26 cellular contexts compared by ENCODE assay signal in genomic region chr13:35876601-35877000, GRCh38.
"Had no signal": no experiment of that assay in that cellular context is flagged by ENCODE, and none has a peak within 500 bp of the region (broad histone marks: within the 10 kb centered on the region; RNA-seq: fewer than 3 reads in every experiment).

No MANE protein-coding gene starts in this region.

- H3K9me3 Mint-ChIP-seq: activated CD8-positive, alpha-beta T cell treated with anti-CD3 and anti-CD28 coated beads for 36 hours; mesothelial cell of epicardium; T-helper 2 cell treated with Interferon-gamma antibody and Interleukin-4, amounts not matched to agents 5 μg/mL and 100 μg/mL, for 36 hours had no signal

- H3K4me1 ChIP-seq: esophagus squamous epithelium, right lobe of liver, transverse colon had no signal

- H3K9me3 ChIP-seq: esophagus squamous epithelium, ovary, right lobe of liver, transverse colon had no signal

- H3K27me3 Mint-ChIP-seq: activated B cell treated with CpG ODN at 0.5 μM for 24 hours; activated CD8-positive, alpha-beta T cell treated with anti-CD3 and anti-CD28 coated beads for 36 hours; activated naive CD8-positive, alpha-beta T cell treated with anti-CD3 and anti-CD28 coated beads, Interleukin-2, amount 50 U/mL, for 24 hours; stimulated activated memory B cell treated with anti-CD40 and anti-IgM and Interleukin-4, amounts not matched to agents 10 μg/mL and 1 μg/mL and 100 μg/mL, for 72 hours; stimulated activated naive CD8-positive, alpha-beta T cell treated with anti-CD3 and anti-CD28 coated beads, Interleukin-15, amount 100 ng/mL, for 72 hours had no signal

- H3K36me3 Mint-ChIP-seq: activated naive CD4-positive, alpha-beta T cell treated with anti-CD3 and anti-CD28 coated beads, Interleukin-2, amount 50 U/mL, for 24 hours; mesothelial cell of epicardium; stimulated activated memory B cell treated with anti-CD40 and anti-IgM and Interleukin-4, amounts not matched to agents 10 μg/mL and 1 μg/mL and 100 μg/mL, for 72 hours had no signal

- H3K27ac ChIP-seq: cardiac muscle cell, esophagus squamous epithelium, ovary, right lobe of liver, transverse colon had no signal

- H3K4me3 Mint-ChIP-seq: activated B cell treated with CpG ODN at 0.5 μM for 24 hours; activated CD8-positive, alpha-beta T cell treated with anti-CD3 and anti-CD28 coated beads for 36 hours; activated naive CD4-positive, alpha-beta T cell treated with anti-CD3 and anti-CD28 coated beads, Interleukin-2, amount 50 U/mL, for 24 hours; activated naive CD8-positive, alpha-beta T cell treated with anti-CD3 and anti-CD28 coated beads, Interleukin-2, amount 50 U/mL, for 24 hours; mesothelial cell of epicardium; naive thymus-derived CD4-positive, alpha-beta T cell; stimulated activated memory B cell treated with anti-CD40 and anti-IgM and Interleukin-4, amounts not matched to agents 10 μg/mL and 1 μg/mL and 100 μg/mL, for 72 hours; stimulated activated naive CD8-positive, alpha-beta T cell treated with anti-CD3 and anti-CD28 coated beads, Interleukin-15, amount 100 ng/mL, for 72 hours; T-helper 2 cell treated with Interferon-gamma antibody and Interleukin-4, amounts not matched to agents 5 μg/mL and 100 μg/mL, for 36 hours had no signal

- H3K4me3 ChIP-seq: cardiac muscle cell, esophagus squamous epithelium, ovary, right lobe of liver, transverse colon had no signal

- ATAC-seq: activated CD8-positive, alpha-beta T cell treated with anti-CD3 and anti-CD28 coated beads for 36 hours; activated naive CD8-positive, alpha-beta T cell treated with anti-CD3 and anti-CD28 coated beads, Interleukin-2, amount 50 U/mL, for 24 hours; naive thymus-derived CD4-positive, alpha-beta T cell; right lobe of liver; stimulated activated memory B cell treated with anti-CD40 and anti-IgM and Interleukin-4, amounts not matched to agents 10 μg/mL and 1 μg/mL and 100 μg/mL, for 72 hours; stimulated activated naive CD8-positive, alpha-beta T cell treated with anti-CD3 and anti-CD28 coated beads, Interleukin-15, amount 100 ng/mL, for 72 hours had no signal

- DNase-seq: activated B cell treated with CpG ODN at 0.5 μM for 24 hours; activated CD4-positive, alpha-beta T cell treated with anti-CD3 and anti-CD28 coated beads, Interleukin-2, amount 50 U/mL, for 1 hour; activated CD8-positive, alpha-beta T cell treated with anti-CD3 and anti-CD28 coated beads for 36 hours; activated naive CD8-positive, alpha-beta T cell treated with anti-CD3 and anti-CD28 coated beads, Interleukin-2, amount 50 U/mL, for 24 hours; activated T-cell treated with anti-CD3 and anti-CD28 coated beads, Interleukin-2, amount 50 U/mL, for 48 hours; cerebellar nuclear complex; cortex of kidney; esophagus squamous epithelium; islet precursor cell; mammary epithelial cell; naive thymus-derived CD4-positive, alpha-beta T cell; ovary; right lobe of liver; small intestine; stimulated activated CD4-positive, alpha-beta T cell treated with anti-CD3 and anti-CD28 coated beads, Interleukin-4, amount 100 ng/mL, for 24 hours; stimulated activated naive CD8-positive, alpha-beta T cell treated with anti-CD3 and anti-CD28 coated beads, Interleukin-15, amount 100 ng/mL, for 72 hours; substantia nigra; T-helper 1 cell; transverse colon had no signal

- H3K36me3 ChIP-seq: cardiac muscle cell, esophagus squamous epithelium, ovary, right lobe of liver, transverse colon had no signal

- H3K27ac Mint-ChIP-seq: activated B cell treated with CpG ODN at 0.5 μM for 24 hours; activated CD8-positive, alpha-beta T cell treated with anti-CD3 and anti-CD28 coated beads for 36 hours; activated naive CD4-positive, alpha-beta T cell treated with anti-CD3 and anti-CD28 coated beads, Interleukin-2, amount 50 U/mL, for 24 hours; activated naive CD8-positive, alpha-beta T cell treated with anti-CD3 and anti-CD28 coated beads, Interleukin-2, amount 50 U/mL, for 24 hours; activated T-helper 2 cell treated with anti-CD3 and anti-CD28 coated beads, Interferon-gamma antibody, Interleukin-2, Interleukin-4, amounts not matched to agents 10 μg/mL and 5 μg/mL and 100 μg/mL, durations not matched to agents 14 hours and 24 hours and 36 hours; mesothelial cell of epicardium; naive thymus-derived CD4-positive, alpha-beta T cell; progenitor cell of endocrine pancreas; stimulated activated memory B cell treated with anti-CD40 and anti-IgM and Interleukin-4, amounts not matched to agents 10 μg/mL and 1 μg/mL and 100 μg/mL, for 72 hours; stimulated activated naive CD8-positive, alpha-beta T cell treated with anti-CD3 and anti-CD28 coated beads, Interleukin-15, amount 100 ng/mL, for 72 hours; T-helper 2 cell treated with Interferon-gamma antibody and Interleukin-4, amounts not matched to agents 5 μg/mL and 100 μg/mL, for 36 hours had no signal

- H3K27me3 ChIP-seq: cardiac muscle cell, esophagus squamous epithelium, ovary, right lobe of liver, transverse colon had no signal

- H3K4me1 Mint-ChIP-seq: activated B cell treated with CpG ODN at 0.5 μM for 24 hours; activated naive CD4-positive, alpha-beta T cell treated with anti-CD3 and anti-CD28 coated beads, Interleukin-2, amount 50 U/mL, for 24 hours; activated naive CD8-positive, alpha-beta T cell treated with anti-CD3 and anti-CD28 coated beads, Interleukin-2, amount 50 U/mL, for 24 hours; naive thymus-derived CD4-positive, alpha-beta T cell; stimulated activated memory B cell treated with anti-CD40 and anti-IgM and Interleukin-4, amounts not matched to agents 10 μg/mL and 1 μg/mL and 100 μg/mL, for 72 hours; stimulated activated naive CD8-positive, alpha-beta T cell treated with anti-CD3 and anti-CD28 coated beads, Interleukin-15, amount 100 ng/mL, for 72 hours had no signal
